ENCODE assay signal across 8 cellular contexts in genomic region chr1:32816676-32817158, GRCh38. TPM values are rescaled to one million over a fixed set of nuclear protein-coding genes. Genes with fewer than 3 reads are reported as not detected.
DNase-seq lines count a peak whose midpoint lies in the region; ATAC-seq and TF ChIP-seq lines count a peak whose summit lies in the region.

No MANE protein-coding gene starts in this region.

- peak overlapping the region; percentile 94 for H3K27ac Mint-ChIP-seq in activated CD4-positive, alpha-beta memory T cell treated with anti-CD3 and anti-CD28 coated beads for 36 hours

- peak overlapping the region; percentile 93 for H3K4me3 ChIP-seq in HUES64 (ENCODE audit: low read length)
- peak overlapping the region; percentile 93 to 100 for H3K4me3 ChIP-seq in foreskin fibroblast (ENCODE audit: low read depth in 1 of 2, low read length in 2 of 2)
- peak overlapping the region; percentile 97 for H3K4me3 ChIP-seq in neuron (ENCODE audit: low read length)

- H3K27me3 Mint-ChIP-seq in activated CD4-positive, alpha-beta memory T cell treated with anti-CD3 and anti-CD28 coated beads for 36 hours: no peaks in the 10 kb centered on the region

- CTCF ChIA-PET in activated CD4-positive, alpha-beta memory T cell treated with anti-CD3 and anti-CD28 coated beads for 36 hours (lab: Charles Lee): interaction anchor here (1.4 kb wide), 1 partner anchor 104 kb away, joined by 5 read pairs; no protein-coding TSS in a partner anchor

- H3K27me3 ChIP-seq in HUES64 (ENCODE audit: insufficient read depth, low read length) (no peaks in the 10 kb centered on the region), neuron (ENCODE audit: insufficient read depth, low read length) (no peaks in the 10 kb centered on the region)

- TF ChIP-seq CTCF in foreskin fibroblast (IDR thresholded peaks at IDR 0.05; ENCODE audit: low read depth, low read length): no peak

- POLR2A ChIA-PET in activated CD4-positive, alpha-beta memory T cell treated with anti-CD3 and anti-CD28 coated beads for 36 hours (lab: Charles Lee): interaction anchor here (1.3 to 2.3 kb wide), 3 partner anchors 9 to 166 kb away, joined by 3 to 13 read pairs (median 5); partner anchors contain the start of genes RBBP4 and ZBTB8OS

- intact Hi-C loops in activated CD4-positive, alpha-beta memory T cell treated with anti-CD3 and anti-CD28 coated beads for 36 hours (cut with micrococcal nuclease): loop anchor here (1.0 kb wide), 5 partner anchors 17 to 311 kb away; partner anchors contain the start of genes RNF19B and ZBTB8OS

- H3K36me3 Mint-ChIP-seq in activated CD4-positive, alpha-beta memory T cell treated with anti-CD3 and anti-CD28 coated beads for 36 hours: peaks cover 33% of the 10 kb centered on the region

- peak overlapping the region; percentile 99 for H3K4me3 Mint-ChIP-seq in activated CD4-positive, alpha-beta memory T cell treated with anti-CD3 and anti-CD28 coated beads for 36 hours

- H3K9ac ChIP-seq in HUES64 (ENCODE audit: low read depth, low read length): peak overlapping the region; percentile 98

- ATAC-seq in GM18511 (IDR thresholded peaks at IDR 0.05; ENCODE audit: unreplicated experiment) (peak; percentile 19), GM18502 (IDR thresholded peaks at IDR 0.05; ENCODE audit: poor library complexity, unreplicated experiment) (no peak)

- H3K9me3 ChIP-seq in HUES64 (ENCODE audit: insufficient read depth, low read depth, low read length) (no peaks in the 10 kb centered on the region), neuron (ENCODE audit: low read length) (no peaks in the 10 kb centered on the region)

- peak; percentile 27 for DNase-seq in Ammon's horn (ENCODE audit: low spot score)
- DNase-seq in activated CD4-positive, alpha-beta memory T cell treated with anti-CD3 and anti-CD28 coated beads for 36 hours: no peak
- peak; percentile 9 to 41 for DNase-seq in foreskin fibroblast
- no peak for DNase-seq in NCI-H1694 (lab: John Stamatoyannopoulos, UW)

- H3K4me1 ChIP-seq in HUES64 (ENCODE audit: insufficient read depth, low read length) (peaks cover 30% of the 10 kb centered on the region), neuron (ENCODE audit: insufficient read depth, low read length) (peaks cover 12% of the 10 kb centered on the region)

- H3K9me3 Mint-ChIP-seq in activated CD4-positive, alpha-beta memory T cell treated with anti-CD3 and anti-CD28 coated beads for 36 hours: no peaks in the 10 kb centered on the region

- peak overlapping the region; percentile 95 for H3K27ac ChIP-seq in HUES64 (ENCODE audit: low read depth, low read length)

- WGBS in HUES64: 0% methylated on average over 14 of the region's 15 CpGs

- H2AFZ ChIP-seq in neuron (ENCODE audit: low read depth, low read length): peak overlapping the region; percentile 55

- H3K36me3 ChIP-seq in HUES64 (ENCODE audit: insufficient read depth, low read length) (peaks cover 11% of the 10 kb centered on the region), neuron (ENCODE audit: insufficient read depth, low read length) (peaks cover 8% of the 10 kb centered on the region)

- peaks cover 54% of the 10 kb centered on the region for H3K4me1 Mint-ChIP-seq in activated CD4-positive, alpha-beta memory T cell treated with anti-CD3 and anti-CD28 coated beads for 36 hours (ENCODE audit: low read depth)

RNA-seq across cellular contexts. Expression of gene YARS1, which starts 0.4 kb away (rescaled TPM):
- 132 TPM for polyA plus RNA-seq in HUES64 (2013, experiment 1 of 2)
- polyA plus RNA-seq in HUES64 (2013, experiment 2 of 2): 122 TPM
- 100 to 1,000 TPM; 208 to 213 TPM for total RNA-seq in activated CD4-positive, alpha-beta memory T cell treated with anti-CD3 and anti-CD28 coated beads for 36 hours

RNA-seq across cellular contexts. Expression of gene S100PBP, which starts 0.7 kb away (rescaled TPM):
- polyA plus RNA-seq in HUES64 (2013, experiment 1 of 2): 26.0 TPM
- 24.2 TPM for polyA plus RNA-seq in HUES64 (2013, experiment 2 of 2)
- total RNA-seq in activated CD4-positive, alpha-beta memory T cell treated with anti-CD3 and anti-CD28 coated beads for 36 hours: 10 to 100 TPM; 30.4 to 32.7 TPM

RNA-seq across cellular contexts. Expression of gene FNDC5, which starts 54.0 kb away (rescaled TPM):
- polyA plus RNA-seq in HUES64 (2013, experiment 1 of 2): 3.5 TPM
- polyA plus RNA-seq in HUES64 (2013, experiment 2 of 2): 5.0 TPM
- total RNA-seq in activated CD4-positive, alpha-beta memory T cell treated with anti-CD3 and anti-CD28 coated beads for 36 hours: not detected

Comparison
In these comparisons a context has a peak if more than half of its experiments do, and no peak if none do; other contexts are left out.
1. DNase-seq: peak in Ammon's horn (single experiment) and foreskin fibroblast (2 of 2); none in activated CD4-positive, alpha-beta memory T cell treated with anti-CD3 and anti-CD28 coated beads for 36 hours (single experiment) and NCI-H1694 (single experiment).
2. Peak in every context shown above with its lines, with median percentiles within 50 percentile points of each other: H3K4me3 ChIP-seq.